Comparison of ENCODE assay signal across 18 cellular contexts in genomic region chr2:240947607-240948006, GRCh38. TPM values are rescaled to one million over a fixed set of nuclear protein-coding genes. Genes with fewer than 3 reads are reported as not detected.
"Had no signal": no experiment of that assay in that cellular context is flagged by ENCODE, and none has a peak within 500 bp of the region (broad histone marks: within the 10 kb centered on the region; RNA-seq: fewer than 3 reads in every experiment).

No MANE protein-coding gene starts in this region.

- H3K27ac ChIP-seq: dorsolateral prefrontal cortex, epithelial cell of prostate, hepatocyte, neural progenitor cell, pancreas had no signal

- H3K36me3 Mint-ChIP-seq: activated naive CD8-positive, alpha-beta T cell; neural progenitor cell; T-cell had no signal

- H3K27ac Mint-ChIP-seq: activated CD4-positive, alpha-beta T cell treated with anti-CD3 and anti-CD28 coated beads, Interleukin-2, amount 10 ng/mL, durations not matched to agents 24 days and 14 days; activated CD8-positive, alpha-beta T cell treated with anti-CD3 and anti-CD28 coated beads, Interleukin-2, amount 10 ng/mL, durations not matched to agents 7 days and 5 days; activated naive CD8-positive, alpha-beta T cell; endodermal cell; neural progenitor cell; T-cell had no signal

- H3K27me3 ChIP-seq: dorsolateral prefrontal cortex, hepatocyte, neural progenitor cell, pancreas had no signal

- H3K9me3 ChIP-seq: pancreas had no signal

- H3K4me1 ChIP-seq: neural progenitor cell, pancreas had no signal

- ATAC-seq: activated CD8-positive, alpha-beta T cell treated with anti-CD3 and anti-CD28 coated beads, Interleukin-2, amount 10 ng/mL, durations not matched to agents 7 days and 5 days; pancreas; SK-N-SH treated with all-trans-retinoic acid at 6 μM for 48 hours; T-cell had no signal

- H3K4me3 Mint-ChIP-seq: activated CD4-positive, alpha-beta T cell treated with anti-CD3 and anti-CD28 coated beads, Interleukin-2, amount 10 ng/mL, durations not matched to agents 24 days and 14 days; activated CD8-positive, alpha-beta T cell treated with anti-CD3 and anti-CD28 coated beads, Interleukin-2, amount 10 ng/mL, durations not matched to agents 7 days and 5 days; activated naive CD8-positive, alpha-beta T cell; endodermal cell; neural progenitor cell; T-cell had no signal

- H3K36me3 ChIP-seq: neural progenitor cell, pancreas had no signal

- H3K9me3 Mint-ChIP-seq: activated CD4-positive, alpha-beta T cell treated with anti-CD3 and anti-CD28 coated beads, Interleukin-2, amount 10 ng/mL, durations not matched to agents 24 days and 14 days; endodermal cell; neural progenitor cell; T-cell had no signal

- H3K27me3 Mint-ChIP-seq: activated naive CD8-positive, alpha-beta T cell had no signal

- DNase-seq: activated CD4-positive, alpha-beta T cell treated with anti-CD3 and anti-CD28 coated beads, Interleukin-2, amount 10 ng/mL, durations not matched to agents 24 days and 14 days; activated CD4-positive, CD25-positive, alpha-beta regulatory T cell; activated CD8-positive, alpha-beta T cell treated with anti-CD3 and anti-CD28 coated beads, Interleukin-2, amount 10 ng/mL, durations not matched to agents 7 days and 5 days; foreskin fibroblast; mammary epithelial cell; stimulated activated naive CD4-positive, alpha-beta T cell treated with Interleukin-2 at 50 U/mL for 16 hours; trophoblast cell had no signal

- H3K4me3 ChIP-seq: dorsolateral prefrontal cortex, hepatocyte, neural progenitor cell, pancreas had no signal

- H3K4me1 Mint-ChIP-seq: activated CD4-positive, alpha-beta T cell treated with anti-CD3 and anti-CD28 coated beads, Interleukin-2, amount 10 ng/mL, durations not matched to agents 24 days and 14 days; T-cell had no signal

RNA-seq across cellular contexts. Expression of gene CROCC2, which starts 41.5 kb away (rescaled TPM):
- total RNA-seq: activated CD4-positive, alpha-beta T cell treated with anti-CD3 and anti-CD28 coated beads, Interleukin-2, amount 10 ng/mL, durations not matched to agents 24 days and 14 days; activated CD8-positive, alpha-beta T cell treated with anti-CD3 and anti-CD28 coated beads, Interleukin-2, amount 10 ng/mL, durations not matched to agents 7 days and 5 days; endodermal cell; glomerular endothelial cell; mammary epithelial cell; myocyte; T-cell had no signal

RNA-seq across cellular contexts. Expression of gene MAB21L4, which starts 51.7 kb away (rescaled TPM):
- total RNA-seq: activated CD4-positive, alpha-beta T cell treated with anti-CD3 and anti-CD28 coated beads, Interleukin-2, amount 10 ng/mL, durations not matched to agents 24 days and 14 days; activated CD8-positive, alpha-beta T cell treated with anti-CD3 and anti-CD28 coated beads, Interleukin-2, amount 10 ng/mL, durations not matched to agents 7 days and 5 days; glomerular endothelial cell; myocyte; T-cell had no signal
